Comparison of ENCODE assay signal across 18 cellular contexts in genomic region chr22:23061471-23062280, GRCh38. TPM values are rescaled to one million over a fixed set of nuclear protein-coding genes. Genes with fewer than 3 reads are reported as not detected.
DNase-seq lines count a peak whose midpoint lies in the region; ATAC-seq and TF ChIP-seq lines count a peak whose summit lies in the region.
"Had no signal": no experiment of that assay in that cellular context is flagged by ENCODE, and none has a peak within 500 bp of the region (broad histone marks: within the 10 kb centered on the region; RNA-seq: fewer than 3 reads in every experiment).

No MANE protein-coding gene starts in this region.

- no peaks in the 10 kb centered on the region for H3K27me3 ChIP-seq in esophagus muscularis mucosa
- H3K27me3 ChIP-seq in CD4-positive, alpha-beta T cell (ENCODE audit: control insufficient read depth, insufficient read depth, low read length): no peaks in the 10 kb centered on the region
- H3K27me3 ChIP-seq: body of pancreas, colonic mucosa had no signal

- no peak for TF ChIP-seq EP300 in esophagus muscularis mucosa (IDR thresholded peaks at IDR 0.05)

- no peaks in the 10 kb centered on the region for H3K4me1 ChIP-seq in esophagus muscularis mucosa
- H3K4me1 ChIP-seq: body of pancreas, colonic mucosa had no signal

- no peaks in the 10 kb centered on the region for H3K4me1 Mint-ChIP-seq in CD4-positive, alpha-beta T cell (ENCODE audit: low read depth)
- H3K4me1 Mint-ChIP-seq: activated naive CD8-positive, alpha-beta T cell treated with anti-CD3 and anti-CD28 coated beads for 36 hours; CD4-positive, CD25-positive, alpha-beta regulatory T cell had no signal

- no peaks in the 10 kb centered on the region for H3K9me3 Mint-ChIP-seq in CD4-positive, alpha-beta T cell

- no peak overlapping the region for H3K4me3 ChIP-seq in esophagus muscularis mucosa
- H3K4me3 ChIP-seq: body of pancreas, colonic mucosa had no signal

- no peaks in the 10 kb centered on the region for H3K36me3 ChIP-seq in esophagus muscularis mucosa
- H3K36me3 ChIP-seq: colonic mucosa had no signal

- no peak for TF ChIP-seq CTCF in esophagus muscularis mucosa (IDR thresholded peaks at IDR 0.05)
- TF ChIP-seq CTCF in CD4-positive, alpha-beta T cell (IDR thresholded peaks at IDR 0.05): no peak

- H3K36me3 Mint-ChIP-seq in CD4-positive, alpha-beta T cell (ENCODE audit: low read depth): no peaks in the 10 kb centered on the region
- H3K36me3 Mint-ChIP-seq: activated naive CD8-positive, alpha-beta T cell treated with anti-CD3 and anti-CD28 coated beads for 36 hours; CD4-positive, CD25-positive, alpha-beta regulatory T cell had no signal

- WGBS in esophagus muscularis mucosa: 90% methylated on average over 16 of the region's 16 CpGs

- peak; percentile 59 for DNase-seq in activated effector memory CD4-positive, alpha-beta T cell treated with anti-CD3 and anti-CD28 coated beads, Interleukin-2, amount 50 U/mL, for 16 hours
- no peak for DNase-seq in activated effector memory CD4-positive, alpha-beta T cell treated with Interleukin-2 at 50 U/mL for 16 hours
- DNase-seq in NCI-H2171 (lab: John Stamatoyannopoulos, UW): peak; percentile 30
- peak; percentile 64 for DNase-seq in esophagus muscularis mucosa (ENCODE audit: extremely low spot score)
- DNase-seq in stimulated activated CD8-positive, alpha-beta memory T cell treated with anti-CD3 and anti-CD28 coated beads, Interleukin-4, amount 100 ng/mL, for 48 hours: peak; percentile 10
- no peak for DNase-seq in stimulated activated CD4-positive, alpha-beta T cell treated with anti-CD3 and anti-CD28 coated beads, Interleukin-4, amount 100 ng/mL, for 24 hours
- no peak for DNase-seq in CD4-positive, alpha-beta T cell
- DNase-seq: activated naive CD8-positive, alpha-beta T cell treated with anti-CD3 and anti-CD28 coated beads for 36 hours; activated T-cell treated with anti-CD3 and anti-CD28 coated beads, Interleukin-2, amount 50 U/mL, for 72 hours; body of pancreas; CD4-positive, CD25-positive, alpha-beta regulatory T cell; NCI-H146; NCI-H82; nucleus accumbens had no signal

- H3K27ac ChIP-seq in esophagus muscularis mucosa (replicated peaks in 1 of 4): no peak overlapping the region
- no peak overlapping the region for H3K27ac ChIP-seq in CD4-positive, alpha-beta T cell (ENCODE audit: low read depth, low read length)
- H3K27ac ChIP-seq: body of pancreas, colonic mucosa, HL-60 had no signal

- no peak for ATAC-seq in GM21529 (IDR thresholded peaks at IDR 0.05; ENCODE audit: unreplicated experiment)
- ATAC-seq in CD4-positive, alpha-beta T cell (ENCODE audit: poor library complexity): no peak
- ATAC-seq: activated T-cell treated with anti-CD3 and anti-CD28 coated beads, Interleukin-2, amount 50 U/mL, for 72 hours; body of pancreas had no signal

- no peak for TF ChIP-seq POLR2A in esophagus muscularis mucosa (IDR thresholded peaks at IDR 0.05; ENCODE audit: low read depth)

- no peak overlapping the region for H3K27ac Mint-ChIP-seq in CD4-positive, alpha-beta T cell
- H3K27ac Mint-ChIP-seq: activated naive CD8-positive, alpha-beta T cell treated with anti-CD3 and anti-CD28 coated beads for 36 hours; activated T-cell treated with anti-CD3 and anti-CD28 coated beads, Interleukin-2, amount 50 U/mL, for 72 hours; CD4-positive, CD25-positive, alpha-beta regulatory T cell; stimulated activated naive CD8-positive, alpha-beta T cell treated with anti-CD3 and anti-CD28 coated beads, Interleukin-15, Interleukin-2, amounts not matched to agents 100 ng/mL and 50 ng/mL, for 24 hours had no signal

- POLR2A ChIA-PET in CD4-positive, alpha-beta T cell (lab: Charles Lee): no interaction called here

- peaks cover 0 to 5% (median 0%) of the 10 kb centered on the region in 4 donors for H3K9me3 ChIP-seq in esophagus muscularis mucosa
- no peaks in the 10 kb centered on the region for H3K9me3 ChIP-seq in CD4-positive, alpha-beta T cell (ENCODE audit: control insufficient read depth, low read length)
- H3K9me3 ChIP-seq: body of pancreas, colonic mucosa had no signal

- no peaks in the 10 kb centered on the region for H3K27me3 Mint-ChIP-seq in CD4-positive, alpha-beta T cell
- H3K27me3 Mint-ChIP-seq: activated naive CD8-positive, alpha-beta T cell treated with anti-CD3 and anti-CD28 coated beads for 36 hours had no signal

- CTCF ChIA-PET in CD4-positive, alpha-beta T cell (lab: Charles Lee): interaction anchor here (0.7 kb wide), 1 partner anchor 12 kb away, joined by 3 read pairs; no protein-coding TSS in a partner anchor

- H3K4me3 Mint-ChIP-seq in CD4-positive, alpha-beta T cell: no peak overlapping the region
- H3K4me3 Mint-ChIP-seq: activated naive CD8-positive, alpha-beta T cell treated with anti-CD3 and anti-CD28 coated beads for 36 hours; activated T-cell treated with anti-CD3 and anti-CD28 coated beads, Interleukin-2, amount 50 U/mL, for 72 hours; CD4-positive, CD25-positive, alpha-beta regulatory T cell; stimulated activated naive CD8-positive, alpha-beta T cell treated with anti-CD3 and anti-CD28 coated beads, Interleukin-15, Interleukin-2, amounts not matched to agents 100 ng/mL and 50 ng/mL, for 24 hours had no signal

- intact Hi-C loops in esophagus muscularis mucosa (cut with DNase I): no loop called here
- intact Hi-C loops in CD4-positive, alpha-beta T cell (cut with DNase I, micrococcal nuclease): no loop called here

RNA-seq across cellular contexts. Expression of gene GNAZ, which starts 8.6 kb away (rescaled TPM):
- 10 to 100 TPM; 51.7 to 79.5 (median 64.6) TPM for total RNA-seq in esophagus muscularis mucosa
- total RNA-seq in CD4-positive, alpha-beta T cell: under 1 TPM; 0.20 to 0.38 TPM

Comparison
In these comparisons a context has a peak if more than half of its experiments do, and no peak if none do; other contexts are left out.
1. DNase-seq: peak in activated effector memory CD4-positive, alpha-beta T cell treated with anti-CD3 and anti-CD28 coated beads, Interleukin-2, amount 50 U/mL, for 16 hours (single experiment), NCI-H2171 (single experiment), esophagus muscularis mucosa (single experiment) and stimulated activated CD8-positive, alpha-beta memory T cell treated with anti-CD3 and anti-CD28 coated beads, Interleukin-4, amount 100 ng/mL, for 48 hours (single experiment); none in activated effector memory CD4-positive, alpha-beta T cell treated with Interleukin-2 at 50 U/mL for 16 hours (single experiment), stimulated activated CD4-positive, alpha-beta T cell treated with anti-CD3 and anti-CD28 coated beads, Interleukin-4, amount 100 ng/mL, for 24 hours (single experiment) and CD4-positive, alpha-beta T cell (0 of 10).
2. RNA of gene GNAZ, which starts 8.6 kb away (total RNA-seq): 51.7 to 79.5 TPM in esophagus muscularis mucosa; 0.20 to 0.38 TPM in CD4-positive, alpha-beta T cell; every median in the first group is over 10 times any median in the second.